ENCODE assay signal across 8 cellular contexts in genomic region chr7:5557920-5558401, GRCh38. TPM values are rescaled to one million over a fixed set of nuclear protein-coding genes. Genes with fewer than 3 reads are reported as not detected.
DNase-seq lines count a peak whose midpoint lies in the region; ATAC-seq and TF ChIP-seq lines count a peak whose summit lies in the region.

No MANE protein-coding gene starts in this region.

- peak; percentile 33 for ATAC-seq in GM18909 (IDR thresholded peaks at IDR 0.05; ENCODE audit: poor library complexity, unreplicated experiment)
- no peak for ATAC-seq in central memory CD8-positive, alpha-beta T cell (replicated peaks; ENCODE audit: extremely low read depth, poor library complexity, severe bottlenecking)
- ATAC-seq in upper lobe of left lung (ENCODE audit: low FRiP score in 2 of 2): peak; percentile 46 to 60

- no peak overlapping the region for H3K4me3 ChIP-seq in AG04450 (ENCODE audit: low read depth, low read length)
- H3K4me3 ChIP-seq in Loucy (ENCODE audit: low read length, poor library complexity, severe bottlenecking): no peak overlapping the region
- H3K4me3 ChIP-seq in upper lobe of left lung: peak overlapping the region in 3 of 4 donors; percentile 2 to 65 (median 26)

- H3K36me3 ChIP-seq in Loucy (ENCODE audit: insufficient read depth, low read length) (no peaks in the 10 kb centered on the region), upper lobe of left lung (no peaks in the 10 kb centered on the region)

- WGBS in upper lobe of left lung, 2 donors: 4 to 5% methylated on average over 6 to 11 of the region's 12 CpGs

- H3K9me3 ChIP-seq in AG04450 (ENCODE audit: control insufficient read depth, insufficient read depth, low read length) (no peaks in the 10 kb centered on the region; the same call in 1 of the 2 replicates), Loucy (ENCODE audit: insufficient read depth, low read depth, low read length) (no peaks in the 10 kb centered on the region), upper lobe of left lung (no peaks in the 10 kb centered on the region)

- H3K27ac ChIP-seq in AG04450 (ENCODE audit: low read depth, low read length) (peak overlapping the region; percentile 65), upper lobe of left lung (peak overlapping the region; percentile 99 to 100 (median 100))

- H3K4me1 ChIP-seq in Loucy (ENCODE audit: insufficient read depth, low read length, poor library complexity, severe bottlenecking) (peaks cover 34% of the 10 kb centered on the region), upper lobe of left lung (peaks cover 45 to 68% (median 60%) of the 10 kb centered on the region in 4 donors)

- H3K9me3 Mint-ChIP-seq in central memory CD8-positive, alpha-beta T cell: no peaks in the 10 kb centered on the region
- H3K9me3 Mint-ChIP-seq in mesothelial cell of epicardium: no peaks in the 10 kb centered on the region

- DNase-seq in AG04450 (ENCODE audit: low read depth, low spot score) (no peak), mesothelial cell of epicardium (ENCODE audit: low spot score in 2 of 2, unreplicated experiment in 2 of 2) (no peak), upper lobe of left lung (peak; percentile 84 to 86), NCI-H1417 (lab: John Stamatoyannopoulos, UW) (no peak), NCI-H1930 (lab: John Stamatoyannopoulos, UW) (no peak)
- no peak for DNase-seq in central memory CD8-positive, alpha-beta T cell (ENCODE audit: low spot score in 2 of 2)

- H3F3A ChIP-seq in Loucy (ENCODE audit: low read depth): 0 out of 2 replicates have a peak, but pooled peaks cover 9% of the 10 kb centered on the region

- TF ChIP-seq EP300 in upper lobe of left lung (IDR thresholded peaks at IDR 0.05): no peak

- CTCF ChIA-PET in AG04450 (lab: Charles Lee): interaction anchor here (0.8 to 4.6 kb wide), 9 partner anchors 10 to 141 kb away, joined by 3 to 45 read pairs (median 4); no protein-coding TSS in a partner anchor

- H2AFZ ChIP-seq in Loucy (ENCODE audit: low read length): no peak overlapping the region

- H3K4me2 ChIP-seq in Loucy (ENCODE audit: low read depth, low read length, poor library complexity, severe bottlenecking): peak overlapping the region; percentile 77

- H3K27me3 Mint-ChIP-seq in central memory CD8-positive, alpha-beta T cell: no peaks in the 10 kb centered on the region
- no peaks in the 10 kb centered on the region for H3K27me3 Mint-ChIP-seq in mesothelial cell of epicardium (ENCODE audit: low read depth)

- H3K27ac Mint-ChIP-seq in central memory CD8-positive, alpha-beta T cell (ENCODE audit: low read depth): peak overlapping the region; percentile 87
- H3K27ac Mint-ChIP-seq in mesothelial cell of epicardium: peak overlapping the region; percentile 97

- TF ChIP-seq CTCF in AG04450 (IDR thresholded peaks at IDR 0.05; ENCODE audit: low read depth, low read length) (no peak), Loucy (conservative IDR thresholded peaks at IDR 0.05; ENCODE audit: low read length) (no peak), mesothelial cell of epicardium (IDR thresholded peaks at IDR 0.05; ENCODE audit: unreplicated experiment) (no peak), upper lobe of left lung (IDR thresholded peaks at IDR 0.05) (peak in 1 of 6 experiments; percentile 10)

- POLR2A ChIA-PET in AG04450 (lab: Yijun Ruan, JAX): interaction anchor here (0.8 to 2.8 kb wide), 4 partner anchors 34 to 134 kb away, joined by 3 to 40 read pairs (median 8); partner anchors contain the start of gene TNRC18

- H3K79me2 ChIP-seq in Loucy (ENCODE audit: insufficient read depth, low read length): peaks cover 23% of the 10 kb centered on the region

- H4K20me1 ChIP-seq in Loucy (ENCODE audit: insufficient read depth, low read length, poor library complexity, severe bottlenecking): no peaks in the 10 kb centered on the region

- H3K4me1 Mint-ChIP-seq in central memory CD8-positive, alpha-beta T cell: peaks cover 36% of the 10 kb centered on the region
- H3K4me1 Mint-ChIP-seq in mesothelial cell of epicardium: peaks cover 27% of the 10 kb centered on the region

- peaks cover 4% of the 10 kb centered on the region for H3K36me3 Mint-ChIP-seq in central memory CD8-positive, alpha-beta T cell (ENCODE audit: insufficient read depth)
- H3K36me3 Mint-ChIP-seq in mesothelial cell of epicardium: no peaks in the 10 kb centered on the region

- no peaks in the 10 kb centered on the region for H3K9me2 ChIP-seq in Loucy (replicated peaks; ENCODE audit: low read depth, low read length)

- peak overlapping the region; percentile 93 for H3K9ac ChIP-seq in Loucy (ENCODE audit: low read depth, low read length, poor library complexity, severe bottlenecking)

- TF ChIP-seq POLR2A in upper lobe of left lung (IDR thresholded peaks at IDR 0.05): peak in 1 of 4 donors; percentile 53

- peak overlapping the region; percentile 72 for H3K4me3 Mint-ChIP-seq in central memory CD8-positive, alpha-beta T cell
- H3K4me3 Mint-ChIP-seq in mesothelial cell of epicardium: no peak overlapping the region

- H3K27me3 ChIP-seq in AG04450 (ENCODE audit: control insufficient read depth, insufficient read depth, low read length) (no peaks in the 10 kb centered on the region), Loucy (ENCODE audit: insufficient read depth, low read length, poor library complexity, severe bottlenecking) (no peaks in the 10 kb centered on the region), upper lobe of left lung (no peaks in the 10 kb centered on the region)

RNA-seq across cellular contexts. Expression of gene ACTB, which starts 27.6 kb away (rescaled TPM):
- polyA plus RNA-seq in AG04450 (2011; rRNA removed): 2,643 and 4,109 TPM in 2 replicates
- polyA minus RNA-seq in AG04450 (2011; rRNA and poly(A)+ RNA removed): 5,357 and 8,089 TPM in 2 replicates
- 3,506 to 3,552 TPM (median 3,513 TPM) in 3 replicates for total RNA-seq in mesothelial cell of epicardium
- 1,000 to 10,000 TPM; 1,290 to 6,239 (median 4,085) TPM for total RNA-seq in upper lobe of left lung

RNA-seq across cellular contexts. Expression of gene FSCN1, which starts 34.7 kb away (rescaled TPM):
- 108 and 151 TPM in 2 replicates for polyA plus RNA-seq in AG04450 (2011; rRNA removed)
- polyA minus RNA-seq in AG04450 (2011; rRNA and poly(A)+ RNA removed): 90.4 and 104 TPM in 2 replicates
- total RNA-seq in mesothelial cell of epicardium: 242 to 247 TPM (median 245 TPM) in 3 replicates
- total RNA-seq in upper lobe of left lung: 10 to 100 TPM in 5 of 6 donors, 1 to 10 TPM in 1; 9.7 to 77.3 (median 25.5) TPM

RNA-seq across cellular contexts. Expression of gene FBXL18, which starts 44.4 kb away (rescaled TPM):
- polyA plus RNA-seq in AG04450 (2011; rRNA removed): 3.7 and 4.8 TPM in 2 replicates
- 5.9 and 6.2 TPM in 2 replicates for polyA minus RNA-seq in AG04450 (2011; rRNA and poly(A)+ RNA removed)
- 13.3 to 14.8 TPM (median 13.9 TPM) in 3 replicates for total RNA-seq in mesothelial cell of epicardium
- total RNA-seq in upper lobe of left lung: 10 to 100 TPM in 4 of 6 donors, 1 to 10 TPM in 2; 8.1 to 22.0 (median 11.4) TPM

Comparison
In these comparisons a context has a peak if more than half of its experiments do, and no peak if none do; other contexts are left out.
1. DNase-seq: peak in upper lobe of left lung (2 of 2); none in AG04450 (single experiment), central memory CD8-positive, alpha-beta T cell (0 of 2), mesothelial cell of epicardium (0 of 2), NCI-H1417 (0 of 3) and NCI-H1930 (0 of 2).
2. H3K4me3 ChIP-seq: peak in upper lobe of left lung (3 of 4); none in AG04450 (single experiment) and Loucy (single experiment).